1 cellular context compared by ENCODE assay signal in the genomic region with DNA sequence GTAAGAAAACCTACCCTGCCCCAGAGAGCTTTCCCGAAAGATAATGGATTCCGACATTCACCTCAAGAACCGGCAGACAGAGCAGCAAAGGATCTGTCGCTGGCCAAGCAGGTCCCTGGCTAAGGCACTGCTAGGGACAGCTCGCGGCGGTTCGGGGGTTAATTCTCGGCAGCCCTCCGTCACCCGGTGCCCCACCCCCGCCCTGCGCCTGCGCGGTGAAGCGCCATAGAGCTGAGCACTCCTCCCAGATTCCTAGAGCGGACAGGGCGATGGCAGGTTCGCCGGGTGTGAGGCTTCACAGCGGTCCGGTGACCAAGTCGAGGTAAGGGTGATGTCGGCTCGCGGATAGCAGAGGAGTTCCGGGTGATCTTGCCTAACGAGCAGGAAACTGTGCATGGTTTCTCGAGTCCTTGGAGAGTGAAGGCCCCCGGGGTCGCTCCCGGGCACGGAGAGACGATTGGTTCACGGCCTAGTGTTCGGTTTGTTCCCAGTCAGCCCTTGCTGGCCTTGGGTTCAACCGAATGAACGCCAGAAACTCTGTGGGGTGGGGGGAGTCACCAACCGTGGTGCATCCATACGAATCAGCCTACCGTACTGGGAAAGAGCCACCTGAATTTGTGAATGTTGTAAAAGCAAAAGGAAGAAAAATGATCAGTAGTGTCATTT.
A peak's percentile ranks its signal among the peaks of the same experiment; 100 is the strongest.
TF ChIP-seq lines count a peak whose summit lies in the region.

A gene (minus strand): TSS at position 160 of the 666 bp plus-strand sequence. CDS start 25,877 bp downstream, outside the sequence.

TF ChIP-seq in WTC11, 78 proteins besides CTCF, POLR2A, EP300 and RAD21 (continued from another document and continues in another):
- TF ChIP-seq, protein P1, sequence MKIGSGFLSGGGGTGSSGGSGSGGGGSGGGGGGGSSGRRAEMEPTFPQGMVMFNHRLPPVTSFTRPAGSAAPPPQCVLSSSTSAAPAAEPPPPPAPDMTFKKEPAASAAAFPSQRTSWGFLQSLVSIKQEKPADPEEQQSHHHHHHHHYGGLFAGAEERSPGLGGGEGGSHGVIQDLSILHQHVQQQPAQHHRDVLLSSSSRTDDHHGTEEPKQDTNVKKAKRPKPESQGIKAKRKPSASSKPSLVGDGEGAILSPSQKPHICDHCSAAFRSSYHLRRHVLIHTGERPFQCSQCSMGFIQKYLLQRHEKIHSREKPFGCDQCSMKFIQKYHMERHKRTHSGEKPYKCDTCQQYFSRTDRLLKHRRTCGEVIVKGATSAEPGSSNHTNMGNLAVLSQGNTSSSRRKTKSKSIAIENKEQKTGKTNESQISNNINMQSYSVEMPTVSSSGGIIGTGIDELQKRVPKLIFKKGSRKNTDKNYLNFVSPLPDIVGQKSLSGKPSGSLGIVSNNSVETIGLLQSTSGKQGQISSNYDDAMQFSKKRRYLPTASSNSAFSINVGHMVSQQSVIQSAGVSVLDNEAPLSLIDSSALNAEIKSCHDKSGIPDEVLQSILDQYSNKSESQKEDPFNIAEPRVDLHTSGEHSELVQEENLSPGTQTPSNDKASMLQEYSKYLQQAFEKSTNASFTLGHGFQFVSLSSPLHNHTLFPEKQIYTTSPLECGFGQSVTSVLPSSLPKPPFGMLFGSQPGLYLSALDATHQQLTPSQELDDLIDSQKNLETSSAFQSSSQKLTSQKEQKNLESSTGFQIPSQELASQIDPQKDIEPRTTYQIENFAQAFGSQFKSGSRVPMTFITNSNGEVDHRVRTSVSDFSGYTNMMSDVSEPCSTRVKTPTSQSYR (CRISPR knock-in tag; IDR thresholded peaks at IDR 0.05): peak; percentile 72; the same call in 1 of the 2 replicates
- TF ChIP-seq ZBTB21 (CRISPR knock-in tag; IDR thresholded peaks at IDR 0.05; ENCODE audit: borderline replicate concordance) (0 out of 2 replicates have a peak, but pooled peaks have one; percentile 28), TEAD1 (CRISPR knock-in tag; IDR thresholded peaks at IDR 0.05) (peak; percentile 92), ZNF671 (CRISPR knock-in tag; IDR thresholded peaks at IDR 0.05) (no peak), JUN (CRISPR knock-in tag; IDR thresholded peaks at IDR 0.05) (no peak), ELF4 (CRISPR knock-in tag; IDR thresholded peaks at IDR 0.05; ENCODE audit: low read depth) (no peak), RELA (CRISPR knock-in tag; IDR thresholded peaks at IDR 0.05; ENCODE audit: borderline replicate concordance) (0 out of 2 replicates have a peak, but pooled peaks have one; percentile 34), IRF2 (CRISPR knock-in tag; IDR thresholded peaks at IDR 0.05; ENCODE audit: borderline replicate concordance, low read depth) (no peak), NR2C2 (CRISPR knock-in tag; IDR thresholded peaks at IDR 0.05) (no peak), ZNF396 (CRISPR knock-in tag; IDR thresholded peaks at IDR 0.05; ENCODE audit: borderline replicate concordance) (no peak), KAT7 (CRISPR knock-in tag; IDR thresholded peaks at IDR 0.05; ENCODE audit: borderline replicate concordance) (peak; percentile 95; the same call in 1 of the 2 replicates), CREB1 (CRISPR knock-in tag; IDR thresholded peaks at IDR 0.05) (no peak), ETV6 (CRISPR knock-in tag; IDR thresholded peaks at IDR 0.05) (peak; percentile 89), SP1 (CRISPR knock-in tag; conservative IDR thresholded peaks at IDR 0.05) (peak; percentile 66), SMAD4 (CRISPR knock-in tag; IDR thresholded peaks at IDR 0.05) (peak; percentile 73; the same call in 1 of the 2 replicates), CBFB (CRISPR knock-in tag; IDR thresholded peaks at IDR 0.05; ENCODE audit: low read depth) (no peak), RORB (CRISPR knock-in tag; IDR thresholded peaks at IDR 0.05) (no peak), CREM (CRISPR knock-in tag; IDR thresholded peaks at IDR 0.05) (0 out of 2 replicates have a peak, but pooled peaks have one; percentile 54), ZNF317 (CRISPR knock-in tag; IDR thresholded peaks at IDR 0.05; ENCODE audit: borderline replicate concordance, low read depth) (no peak), SOX15 (CRISPR knock-in tag; IDR thresholded peaks at IDR 0.05) (no peak), JAZF1 (CRISPR knock-in tag; IDR thresholded peaks at IDR 0.05) (no peak)
- TF ChIP-seq, protein P2, sequence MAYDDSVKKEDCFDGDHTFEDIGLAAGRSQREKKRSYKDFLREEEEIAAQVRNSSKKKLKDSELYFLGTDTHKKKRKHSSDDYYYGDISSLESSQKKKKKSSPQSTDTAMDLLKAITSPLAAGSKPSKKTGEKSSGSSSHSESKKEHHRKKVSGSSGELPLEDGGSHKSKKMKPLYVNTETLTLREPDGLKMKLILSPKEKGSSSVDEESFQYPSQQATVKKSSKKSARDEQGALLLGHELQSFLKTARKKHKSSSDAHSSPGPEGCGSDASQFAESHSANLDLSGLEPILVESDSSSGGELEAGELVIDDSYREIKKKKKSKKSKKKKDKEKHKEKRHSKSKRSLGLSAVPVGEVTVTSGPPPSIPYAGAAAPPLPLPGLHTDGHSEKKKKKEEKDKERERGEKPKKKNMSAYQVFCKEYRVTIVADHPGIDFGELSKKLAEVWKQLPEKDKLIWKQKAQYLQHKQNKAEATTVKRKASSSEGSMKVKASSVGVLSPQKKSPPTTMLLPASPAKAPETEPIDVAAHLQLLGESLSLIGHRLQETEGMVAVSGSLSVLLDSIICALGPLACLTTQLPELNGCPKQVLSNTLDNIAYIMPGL (CRISPR knock-in tag; IDR thresholded peaks at IDR 0.05): peak; percentile 40; the same call in 1 of the 2 replicates
- TF ChIP-seq, protein P3, sequence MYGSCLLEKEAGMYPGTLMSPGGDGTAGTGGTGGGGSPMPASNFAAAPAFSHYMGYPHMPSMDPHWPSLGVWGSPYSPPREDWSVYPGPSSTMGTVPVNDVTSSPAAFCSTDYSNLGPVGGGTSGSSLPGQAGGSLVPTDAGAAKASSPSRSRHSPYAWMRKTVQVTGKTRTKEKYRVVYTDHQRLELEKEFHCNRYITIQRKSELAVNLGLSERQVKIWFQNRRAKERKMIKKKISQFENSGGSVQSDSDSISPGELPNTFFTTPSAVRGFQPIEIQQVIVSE (CRISPR knock-in tag; IDR thresholded peaks at IDR 0.05; ENCODE audit: borderline replicate concordance): no peak
- TF ChIP-seq, protein P4, sequence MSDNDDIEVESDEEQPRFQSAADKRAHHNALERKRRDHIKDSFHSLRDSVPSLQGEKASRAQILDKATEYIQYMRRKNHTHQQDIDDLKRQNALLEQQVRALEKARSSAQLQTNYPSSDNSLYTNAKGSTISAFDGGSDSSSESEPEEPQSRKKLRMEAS (CRISPR knock-in tag; IDR thresholded peaks at IDR 0.05): peak; percentile 86
- TF ChIP-seq, protein P5, sequence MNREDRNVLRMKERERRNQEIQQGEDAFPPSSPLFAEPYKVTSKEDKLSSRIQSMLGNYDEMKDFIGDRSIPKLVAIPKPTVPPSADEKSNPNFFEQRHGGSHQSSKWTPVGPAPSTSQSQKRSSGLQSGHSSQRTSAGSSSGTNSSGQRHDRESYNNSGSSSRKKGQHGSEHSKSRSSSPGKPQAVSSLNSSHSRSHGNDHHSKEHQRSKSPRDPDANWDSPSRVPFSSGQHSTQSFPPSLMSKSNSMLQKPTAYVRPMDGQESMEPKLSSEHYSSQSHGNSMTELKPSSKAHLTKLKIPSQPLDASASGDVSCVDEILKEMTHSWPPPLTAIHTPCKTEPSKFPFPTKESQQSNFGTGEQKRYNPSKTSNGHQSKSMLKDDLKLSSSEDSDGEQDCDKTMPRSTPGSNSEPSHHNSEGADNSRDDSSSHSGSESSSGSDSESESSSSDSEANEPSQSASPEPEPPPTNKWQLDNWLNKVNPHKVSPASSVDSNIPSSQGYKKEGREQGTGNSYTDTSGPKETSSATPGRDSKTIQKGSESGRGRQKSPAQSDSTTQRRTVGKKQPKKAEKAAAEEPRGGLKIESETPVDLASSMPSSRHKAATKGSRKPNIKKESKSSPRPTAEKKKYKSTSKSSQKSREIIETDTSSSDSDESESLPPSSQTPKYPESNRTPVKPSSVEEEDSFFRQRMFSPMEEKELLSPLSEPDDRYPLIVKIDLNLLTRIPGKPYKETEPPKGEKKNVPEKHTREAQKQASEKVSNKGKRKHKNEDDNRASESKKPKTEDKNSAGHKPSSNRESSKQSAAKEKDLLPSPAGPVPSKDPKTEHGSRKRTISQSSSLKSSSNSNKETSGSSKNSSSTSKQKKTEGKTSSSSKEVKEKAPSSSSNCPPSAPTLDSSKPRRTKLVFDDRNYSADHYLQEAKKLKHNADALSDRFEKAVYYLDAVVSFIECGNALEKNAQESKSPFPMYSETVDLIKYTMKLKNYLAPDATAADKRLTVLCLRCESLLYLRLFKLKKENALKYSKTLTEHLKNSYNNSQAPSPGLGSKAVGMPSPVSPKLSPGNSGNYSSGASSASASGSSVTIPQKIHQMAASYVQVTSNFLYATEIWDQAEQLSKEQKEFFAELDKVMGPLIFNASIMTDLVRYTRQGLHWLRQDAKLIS (CRISPR knock-in tag; IDR thresholded peaks at IDR 0.05; ENCODE audit: borderline replicate concordance): no peak
- TF ChIP-seq, protein P6, sequence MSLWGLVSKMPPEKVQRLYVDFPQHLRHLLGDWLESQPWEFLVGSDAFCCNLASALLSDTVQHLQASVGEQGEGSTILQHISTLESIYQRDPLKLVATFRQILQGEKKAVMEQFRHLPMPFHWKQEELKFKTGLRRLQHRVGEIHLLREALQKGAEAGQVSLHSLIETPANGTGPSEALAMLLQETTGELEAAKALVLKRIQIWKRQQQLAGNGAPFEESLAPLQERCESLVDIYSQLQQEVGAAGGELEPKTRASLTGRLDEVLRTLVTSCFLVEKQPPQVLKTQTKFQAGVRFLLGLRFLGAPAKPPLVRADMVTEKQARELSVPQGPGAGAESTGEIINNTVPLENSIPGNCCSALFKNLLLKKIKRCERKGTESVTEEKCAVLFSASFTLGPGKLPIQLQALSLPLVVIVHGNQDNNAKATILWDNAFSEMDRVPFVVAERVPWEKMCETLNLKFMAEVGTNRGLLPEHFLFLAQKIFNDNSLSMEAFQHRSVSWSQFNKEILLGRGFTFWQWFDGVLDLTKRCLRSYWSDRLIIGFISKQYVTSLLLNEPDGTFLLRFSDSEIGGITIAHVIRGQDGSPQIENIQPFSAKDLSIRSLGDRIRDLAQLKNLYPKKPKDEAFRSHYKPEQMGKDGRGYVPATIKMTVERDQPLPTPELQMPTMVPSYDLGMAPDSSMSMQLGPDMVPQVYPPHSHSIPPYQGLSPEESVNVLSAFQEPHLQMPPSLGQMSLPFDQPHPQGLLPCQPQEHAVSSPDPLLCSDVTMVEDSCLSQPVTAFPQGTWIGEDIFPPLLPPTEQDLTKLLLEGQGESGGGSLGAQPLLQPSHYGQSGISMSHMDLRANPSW (CRISPR knock-in tag; conservative IDR thresholded peaks at IDR 0.05; ENCODE audit: low read depth): no peak
- TF ChIP-seq, protein P7, sequence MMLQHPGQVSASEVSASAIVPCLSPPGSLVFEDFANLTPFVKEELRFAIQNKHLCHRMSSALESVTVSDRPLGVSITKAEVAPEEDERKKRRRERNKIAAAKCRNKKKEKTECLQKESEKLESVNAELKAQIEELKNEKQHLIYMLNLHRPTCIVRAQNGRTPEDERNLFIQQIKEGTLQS (CRISPR knock-in tag; conservative IDR thresholded peaks at IDR 0.05): no peak
- TF ChIP-seq, protein P8, sequence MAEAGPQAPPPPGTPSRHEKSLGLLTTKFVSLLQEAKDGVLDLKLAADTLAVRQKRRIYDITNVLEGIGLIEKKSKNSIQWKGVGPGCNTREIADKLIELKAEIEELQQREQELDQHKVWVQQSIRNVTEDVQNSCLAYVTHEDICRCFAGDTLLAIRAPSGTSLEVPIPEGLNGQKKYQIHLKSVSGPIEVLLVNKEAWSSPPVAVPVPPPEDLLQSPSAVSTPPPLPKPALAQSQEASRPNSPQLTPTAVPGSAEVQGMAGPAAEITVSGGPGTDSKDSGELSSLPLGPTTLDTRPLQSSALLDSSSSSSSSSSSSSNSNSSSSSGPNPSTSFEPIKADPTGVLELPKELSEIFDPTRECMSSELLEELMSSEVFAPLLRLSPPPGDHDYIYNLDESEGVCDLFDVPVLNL (CRISPR knock-in tag; IDR thresholded peaks at IDR 0.05; ENCODE audit: borderline replicate concordance, low read depth): no peak
- TF ChIP-seq, protein P9, sequence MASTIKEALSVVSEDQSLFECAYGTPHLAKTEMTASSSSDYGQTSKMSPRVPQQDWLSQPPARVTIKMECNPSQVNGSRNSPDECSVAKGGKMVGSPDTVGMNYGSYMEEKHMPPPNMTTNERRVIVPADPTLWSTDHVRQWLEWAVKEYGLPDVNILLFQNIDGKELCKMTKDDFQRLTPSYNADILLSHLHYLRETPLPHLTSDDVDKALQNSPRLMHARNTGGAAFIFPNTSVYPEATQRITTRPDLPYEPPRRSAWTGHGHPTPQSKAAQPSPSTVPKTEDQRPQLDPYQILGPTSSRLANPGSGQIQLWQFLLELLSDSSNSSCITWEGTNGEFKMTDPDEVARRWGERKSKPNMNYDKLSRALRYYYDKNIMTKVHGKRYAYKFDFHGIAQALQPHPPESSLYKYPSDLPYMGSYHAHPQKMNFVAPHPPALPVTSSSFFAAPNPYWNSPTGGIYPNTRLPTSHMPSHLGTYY (CRISPR knock-in tag; IDR thresholded peaks at IDR 0.05): no peak
- TF ChIP-seq, protein P10, sequence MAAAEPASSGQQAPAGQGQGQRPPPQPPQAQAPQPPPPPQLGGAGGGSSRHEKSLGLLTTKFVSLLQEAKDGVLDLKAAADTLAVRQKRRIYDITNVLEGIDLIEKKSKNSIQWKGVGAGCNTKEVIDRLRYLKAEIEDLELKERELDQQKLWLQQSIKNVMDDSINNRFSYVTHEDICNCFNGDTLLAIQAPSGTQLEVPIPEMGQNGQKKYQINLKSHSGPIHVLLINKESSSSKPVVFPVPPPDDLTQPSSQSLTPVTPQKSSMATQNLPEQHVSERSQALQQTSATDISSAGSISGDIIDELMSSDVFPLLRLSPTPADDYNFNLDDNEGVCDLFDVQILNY (CRISPR knock-in tag; IDR thresholded peaks at IDR 0.05): no peak; the same call in 1 of the 2 replicates
- TF ChIP-seq, protein P11, sequence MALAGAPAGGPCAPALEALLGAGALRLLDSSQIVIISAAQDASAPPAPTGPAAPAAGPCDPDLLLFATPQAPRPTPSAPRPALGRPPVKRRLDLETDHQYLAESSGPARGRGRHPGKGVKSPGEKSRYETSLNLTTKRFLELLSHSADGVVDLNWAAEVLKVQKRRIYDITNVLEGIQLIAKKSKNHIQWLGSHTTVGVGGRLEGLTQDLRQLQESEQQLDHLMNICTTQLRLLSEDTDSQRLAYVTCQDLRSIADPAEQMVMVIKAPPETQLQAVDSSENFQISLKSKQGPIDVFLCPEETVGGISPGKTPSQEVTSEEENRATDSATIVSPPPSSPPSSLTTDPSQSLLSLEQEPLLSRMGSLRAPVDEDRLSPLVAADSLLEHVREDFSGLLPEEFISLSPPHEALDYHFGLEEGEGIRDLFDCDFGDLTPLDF (CRISPR knock-in tag; IDR thresholded peaks at IDR 0.05): no peak
- TF ChIP-seq, protein P12, sequence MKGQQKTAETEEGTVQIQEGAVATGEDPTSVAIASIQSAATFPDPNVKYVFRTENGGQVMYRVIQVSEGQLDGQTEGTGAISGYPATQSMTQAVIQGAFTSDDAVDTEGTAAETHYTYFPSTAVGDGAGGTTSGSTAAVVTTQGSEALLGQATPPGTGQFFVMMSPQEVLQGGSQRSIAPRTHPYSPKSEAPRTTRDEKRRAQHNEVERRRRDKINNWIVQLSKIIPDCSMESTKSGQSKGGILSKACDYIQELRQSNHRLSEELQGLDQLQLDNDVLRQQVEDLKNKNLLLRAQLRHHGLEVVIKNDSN (CRISPR knock-in tag; IDR thresholded peaks at IDR 0.05): 0 out of 2 replicates have a peak, but pooled peaks have one; percentile 37
